ENCODE assay signal across 1 cellular context in the genomic region with DNA sequence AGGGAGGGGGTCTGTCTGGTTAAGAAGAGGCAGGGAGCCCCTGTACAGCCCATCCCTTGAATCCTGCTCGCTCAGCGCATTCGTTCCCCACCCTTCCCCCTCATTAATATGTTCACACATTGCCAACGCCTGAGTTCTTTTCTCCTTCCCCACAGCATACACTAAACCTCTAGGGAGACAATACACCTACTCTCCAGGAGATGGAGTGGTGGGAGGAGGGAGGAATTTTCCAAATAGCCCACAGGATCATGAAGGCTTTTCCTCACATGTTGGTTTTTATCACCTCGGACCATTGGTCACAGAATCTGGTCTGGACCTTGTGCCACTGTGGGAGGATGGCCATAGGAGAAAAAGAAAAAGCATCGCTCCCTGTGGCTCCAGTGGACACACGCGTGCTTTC.
A peak's percentile ranks its signal among the peaks of the same experiment; 100 is the strongest.
TF ChIP-seq lines count a peak whose summit lies in the region.

No MANE protein-coding gene starts in this region.

TF ChIP-seq in H1, 55 proteins besides CTCF, POLR2A, EP300 and RAD21:
- TF ChIP-seq GABPA (IDR thresholded peaks at IDR 0.05; ENCODE audit: borderline replicate concordance, insufficient read depth, low read length) (no peak), MAFK (IDR thresholded peaks at IDR 0.05; ENCODE audit: low read depth, low read length) (0 out of 2 replicates have a peak, but pooled peaks have one; percentile 28), SP1 (IDR thresholded peaks at IDR 0.05; ENCODE audit: low read depth, low read length) (no peak), JUND (IDR thresholded peaks at IDR 0.05; ENCODE audit: low read length) (no peak)
- TF ChIP-seq, protein P1, sequence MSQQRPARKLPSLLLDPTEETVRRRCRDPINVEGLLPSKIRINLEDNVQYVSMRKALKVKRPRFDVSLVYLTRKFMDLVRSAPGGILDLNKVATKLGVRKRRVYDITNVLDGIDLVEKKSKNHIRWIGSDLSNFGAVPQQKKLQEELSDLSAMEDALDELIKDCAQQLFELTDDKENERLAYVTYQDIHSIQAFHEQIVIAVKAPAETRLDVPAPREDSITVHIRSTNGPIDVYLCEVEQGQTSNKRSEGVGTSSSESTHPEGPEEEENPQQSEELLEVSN (IDR thresholded peaks at IDR 0.05) = no peak
